In genomic region chr17:48589831-48590602, GRCh38 we compare ENCODE assay signal across 12 cellular contexts. TPM values are rescaled to one million over a fixed set of nuclear protein-coding genes. Genes with fewer than 3 reads are reported as not detected.
DNase-seq lines count a peak whose midpoint lies in the region; ATAC-seq and TF ChIP-seq lines count a peak whose summit lies in the region.
"Had no signal": no experiment of that assay in that cellular context is flagged by ENCODE, and none has a peak within 500 bp of the region (broad histone marks: within the 10 kb centered on the region; RNA-seq: fewer than 3 reads in every experiment).

Gene HOXB3 (minus strand): TSS chr17:48590241. CDS start chr17:48552474, 37,767 bp downstream.

- peaks cover 4% of the 10 kb centered on the region for H3F3A ChIP-seq in SK-N-SH (replicated peaks; ENCODE audit: insufficient read depth)

- DNase-seq in SK-N-SH (no peak), left lung (no peak), suprapubic skin (ENCODE audit: low spot score in 2 of 2) (no peak), HK-2 (ENCODE audit: unreplicated experiment) (no peak), SW 1271 (lab: John Stamatoyannopoulos, UW) (no peak)
- no peak for DNase-seq in activated T-helper 1 cell treated with anti-CD3 and anti-CD28 coated beads, Interleukin-12 subunit alpha, Interleukin-12 subunit beta, Interleukin-2, Interleukin-4 antibody, amounts not matched to agents 30 ng/mL and 10 ng/mL and 1 ng/mL, durations not matched to agents 14 hours and 24 hours and 36 hours (ENCODE audit: low spot score)
- DNase-seq: activated T-cell treated with anti-CD3 and anti-CD28 coated beads for 4 hours; effector CD4-positive, alpha-beta T cell; NCI-H1930 had no signal

- no peaks in the 10 kb centered on the region for H3K9me3 Mint-ChIP-seq in activated T-helper 1 cell treated with anti-CD3 and anti-CD28 coated beads, Interleukin-12 subunit alpha, Interleukin-12 subunit beta, Interleukin-2, Interleukin-4 antibody, amounts not matched to agents 30 ng/mL and 10 ng/mL and 1 ng/mL, durations not matched to agents 14 hours and 24 hours and 36 hours

- no peaks in the 10 kb centered on the region for H4K20me1 ChIP-seq in SK-N-SH (ENCODE audit: insufficient read depth)

- H3K4me1 ChIP-seq in SK-N-SH (ENCODE audit: control insufficient read depth in 1 of 2, insufficient read depth in 2 of 2, low read depth in 1 of 2, low read length in 1 of 2) (peaks cover 2 to 6% of the 10 kb centered on the region in 2 experiments; a peak in 1 of 4 replicates), left lung (peaks cover 4 to 54% of the 10 kb centered on the region in 2 donors), suprapubic skin (peaks cover 45% of the 10 kb centered on the region)

- H3K4me3 ChIP-seq in SK-N-SH (ENCODE audit: low read depth in 2 of 2, low read length in 1 of 2) (no peak within 1 kb of the TSS), left lung (peak within 1 kb of the TSS; percentile 24 to 26), suprapubic skin (peak within 1 kb of the TSS; percentile 6)
- H3K4me3 ChIP-seq: A549 had no signal

- intact Hi-C loops in activated T-helper 1 cell treated with anti-CD3 and anti-CD28 coated beads, Interleukin-12 subunit alpha, Interleukin-12 subunit beta, Interleukin-2, Interleukin-4 antibody, amounts not matched to agents 30 ng/mL and 10 ng/mL and 1 ng/mL, durations not matched to agents 14 hours and 24 hours and 36 hours (cut with micrococcal nuclease), result loop anchor here (10.0 kb wide), 1 partner anchor 455 kb away; no protein-coding TSS in a partner anchor
- intact Hi-C loops in left lung (cut with DNase I), result loop anchor here in 1 of 2 donors (5.0 to 10.0 kb wide), 2 partner anchors 98 to 245 kb away; no protein-coding TSS in a partner anchor

- peak within 1 kb of the TSS; percentile 40 for H3K27ac Mint-ChIP-seq in activated T-helper 1 cell treated with anti-CD3 and anti-CD28 coated beads, Interleukin-12 subunit alpha, Interleukin-12 subunit beta, Interleukin-2, Interleukin-4 antibody, amounts not matched to agents 30 ng/mL and 10 ng/mL and 1 ng/mL, durations not matched to agents 14 hours and 24 hours and 36 hours

- no peak for TF ChIP-seq POLR2A in suprapubic skin (IDR thresholded peaks at IDR 0.05)

- no peak within 1 kb of the TSS for H3K9ac ChIP-seq in SK-N-SH

- ATAC-seq in SK-N-SH treated with all-trans-retinoic acid at 6 μM for 48 hours, result no peak
- no peak for ATAC-seq in left lung
- no peak for ATAC-seq in HG03354 (IDR thresholded peaks at IDR 0.05; ENCODE audit: poor library complexity, severe bottlenecking, unreplicated experiment)
- ATAC-seq: A549 had no signal

- H3K4me3 Mint-ChIP-seq in activated T-helper 1 cell treated with anti-CD3 and anti-CD28 coated beads, Interleukin-12 subunit alpha, Interleukin-12 subunit beta, Interleukin-2, Interleukin-4 antibody, amounts not matched to agents 30 ng/mL and 10 ng/mL and 1 ng/mL, durations not matched to agents 14 hours and 24 hours and 36 hours, result no peak within 1 kb of the TSS

- POLR2A ChIA-PET in SK-N-SH (lab: Yijun Ruan, JAX), result no interaction called here

- TF ChIP-seq EP300 in SK-N-SH (IDR thresholded peaks at IDR 0.05; ENCODE audit: borderline replicate concordance in 1 of 2, low read depth in 1 of 2, low read length in 1 of 2), result no peak
- no peak for TF ChIP-seq EP300 in suprapubic skin (IDR thresholded peaks at IDR 0.05)

- H3K79me2 ChIP-seq in SK-N-SH (ENCODE audit: insufficient read depth), result no peaks in the 10 kb centered on the region

- H3K4me2 ChIP-seq in SK-N-SH, result peak within 1 kb of the TSS; percentile 60; the same call in 1 of the 2 replicates
- H3K4me2 ChIP-seq: A549 had no signal

- H3K27ac ChIP-seq in SK-N-SH (ENCODE audit: low read depth in 2 of 2, low read length in 1 of 2), result no peak within 1 kb of the TSS
- H3K27ac ChIP-seq in left lung, result peak within 1 kb of the TSS; percentile 76 to 90
- H3K27ac ChIP-seq in suprapubic skin, result peak within 1 kb of the TSS; percentile 19
- H3K27ac ChIP-seq: A549 had no signal

- H2AFZ ChIP-seq in SK-N-SH (ENCODE audit: low read depth), result no peak within 1 kb of the TSS

- H3K9me3 ChIP-seq in SK-N-SH (no peaks in the 10 kb centered on the region), left lung (no peaks in the 10 kb centered on the region), suprapubic skin (no peaks in the 10 kb centered on the region)
- H3K9me3 ChIP-seq: A549 had no signal

- H3K27me3 Mint-ChIP-seq in activated T-helper 1 cell treated with anti-CD3 and anti-CD28 coated beads, Interleukin-12 subunit alpha, Interleukin-12 subunit beta, Interleukin-2, Interleukin-4 antibody, amounts not matched to agents 30 ng/mL and 10 ng/mL and 1 ng/mL, durations not matched to agents 14 hours and 24 hours and 36 hours (ENCODE audit: insufficient read depth), result peaks cover 65% of the 10 kb centered on the region

- 22% methylated on average over 23 of the region's 23 CpGs for WGBS in SK-N-SH (ENCODE audit: low lambda C conversion rate)
- 75% methylated on average over 23 of the region's 23 CpGs for WGBS in suprapubic skin

- H3K36me3 ChIP-seq in SK-N-SH (replicated peaks in 1 of 2; ENCODE audit: control insufficient read depth in 1 of 2, insufficient read depth in 2 of 2, low read length in 1 of 2) (no peaks in the 10 kb centered on the region), left lung (no peaks in the 10 kb centered on the region), suprapubic skin (no peaks in the 10 kb centered on the region)

- H3K27me3 ChIP-seq in SK-N-SH (ENCODE audit: insufficient read depth), result peaks cover 98% of the 10 kb centered on the region
- peaks cover 58 to 100% of the 10 kb centered on the region in 2 donors for H3K27me3 ChIP-seq in left lung
- peaks cover 13% of the 10 kb centered on the region for H3K27me3 ChIP-seq in suprapubic skin

- no peaks in the 10 kb centered on the region for H3K9me2 ChIP-seq in SK-N-SH

- no peak for TF ChIP-seq RAD21 in SK-N-SH (IDR thresholded peaks at IDR 0.05; ENCODE audit: low read length)

- TF ChIP-seq CTCF in SK-N-SH (IDR thresholded peaks at IDR 0.05) (no peak), left lung (IDR thresholded peaks at IDR 0.05) (no peak), suprapubic skin (IDR thresholded peaks at IDR 0.05) (no peak)

- H3K4me1 Mint-ChIP-seq in activated T-helper 1 cell treated with anti-CD3 and anti-CD28 coated beads, Interleukin-12 subunit alpha, Interleukin-12 subunit beta, Interleukin-2, Interleukin-4 antibody, amounts not matched to agents 30 ng/mL and 10 ng/mL and 1 ng/mL, durations not matched to agents 14 hours and 24 hours and 36 hours (ENCODE audit: low read depth), result peaks cover 64% of the 10 kb centered on the region

- CTCF ChIA-PET in SK-N-SH (lab: Yijun Ruan, JAX), result interaction anchor here (1.2 to 3.3 kb wide), 3 partner anchors 20 to 330 kb away, joined by 3 to 20 read pairs (median 4); no protein-coding TSS in a partner anchor

- peaks cover 5% of the 10 kb centered on the region for H3K36me3 Mint-ChIP-seq in activated T-helper 1 cell treated with anti-CD3 and anti-CD28 coated beads, Interleukin-12 subunit alpha, Interleukin-12 subunit beta, Interleukin-2, Interleukin-4 antibody, amounts not matched to agents 30 ng/mL and 10 ng/mL and 1 ng/mL, durations not matched to agents 14 hours and 24 hours and 36 hours (ENCODE audit: low read depth)

TF ChIP-seq in SK-N-SH, 30 proteins besides CTCF, POLR2A, EP300 and RAD21 (continues in another document):
- no peak for TF ChIP-seq FOXM1 (IDR thresholded peaks at IDR 0.05; ENCODE audit: low read depth)
- TF ChIP-seq SMC3 (IDR thresholded peaks at IDR 0.05; ENCODE audit: low read depth, low read length), result no peak
- TF ChIP-seq FOXJ3 (CRISPR knock-in tag; IDR thresholded peaks at IDR 0.05), result no peak
- no peak for TF ChIP-seq SIN3A (IDR thresholded peaks at IDR 0.05; ENCODE audit: borderline replicate concordance, low read depth, low read length)

TF ChIP-seq in SK-N-SH treated with all-trans-retinoic acid at 6 μM for 48 hours, 23 proteins besides CTCF, POLR2A, EP300 and RAD21 (continues in another document):
- no peak for TF ChIP-seq PATZ1 (CRISPR knock-in tag; IDR thresholded peaks at IDR 0.05; ENCODE audit: borderline replicate concordance)
- no peak for TF ChIP-seq ZNF565 (CRISPR knock-in tag; conservative IDR thresholded peaks at IDR 0.05; ENCODE audit: low read depth)
- no peak for TF ChIP-seq TCF4 (CRISPR knock-in tag; IDR thresholded peaks at IDR 0.05; ENCODE audit: borderline replicate concordance)
- TF ChIP-seq SNAI2 (CRISPR knock-in tag; IDR thresholded peaks at IDR 0.05), result no peak
- no peak for TF ChIP-seq TOX (CRISPR knock-in tag; IDR thresholded peaks at IDR 0.05; ENCODE audit: borderline replicate concordance)
- TF ChIP-seq ZNF8 (CRISPR knock-in tag; IDR thresholded peaks at IDR 0.05), result no peak
- TF ChIP-seq PPARA (CRISPR knock-in tag; IDR thresholded peaks at IDR 0.05; ENCODE audit: borderline replicate concordance), result no peak
- TF ChIP-seq ZFP30 (CRISPR knock-in tag; IDR thresholded peaks at IDR 0.05), result no peak

RNA-seq across cellular contexts. Expression of gene HOXB3, which starts in this region (rescaled TPM):
- 0.10 and 0.46 TPM in 2 replicates for polyA plus RNA-seq in SK-N-SH (2012; rRNA removed)
- polyA plus RNA-seq in SK-N-SH (2012; cell fraction: cytosol; rRNA removed), result 0.16 and 0.17 TPM in 2 replicates
- 0.64 and 1.1 TPM in 2 replicates for polyA plus RNA-seq in SK-N-SH (2012; cell fraction: nucleus; rRNA removed)
- total RNA-seq in activated T-helper 1 cell treated with anti-CD3 and anti-CD28 coated beads, Interleukin-12 subunit alpha, Interleukin-12 subunit beta, Interleukin-2, Interleukin-4 antibody, amounts not matched to agents 30 ng/mL and 10 ng/mL and 1 ng/mL, durations not matched to agents 14 hours and 24 hours and 36 hours, result 2.5 and 2.8 TPM in 2 replicates
- total RNA-seq in left lung, result 10 to 100 TPM; 10.4 to 15.0 TPM
- total RNA-seq in suprapubic skin, result 10 to 100 TPM in 1 of 4 donors, 1 to 10 TPM in 3; 2.3 to 20.8 (median 3.9) TPM

Comparison
In these comparisons a context has a peak if more than half of its experiments do, and no peak if none do; other contexts are left out.
1. H3K27ac ChIP-seq: peak in left lung (2 of 2) and suprapubic skin (single experiment); none in SK-N-SH (0 of 2).
2. H3K4me3 ChIP-seq: peak in left lung (2 of 2) and suprapubic skin (single experiment); none in SK-N-SH (0 of 2).